Comparison of ENCODE assay signal across 8 cellular contexts in the genomic region with DNA sequence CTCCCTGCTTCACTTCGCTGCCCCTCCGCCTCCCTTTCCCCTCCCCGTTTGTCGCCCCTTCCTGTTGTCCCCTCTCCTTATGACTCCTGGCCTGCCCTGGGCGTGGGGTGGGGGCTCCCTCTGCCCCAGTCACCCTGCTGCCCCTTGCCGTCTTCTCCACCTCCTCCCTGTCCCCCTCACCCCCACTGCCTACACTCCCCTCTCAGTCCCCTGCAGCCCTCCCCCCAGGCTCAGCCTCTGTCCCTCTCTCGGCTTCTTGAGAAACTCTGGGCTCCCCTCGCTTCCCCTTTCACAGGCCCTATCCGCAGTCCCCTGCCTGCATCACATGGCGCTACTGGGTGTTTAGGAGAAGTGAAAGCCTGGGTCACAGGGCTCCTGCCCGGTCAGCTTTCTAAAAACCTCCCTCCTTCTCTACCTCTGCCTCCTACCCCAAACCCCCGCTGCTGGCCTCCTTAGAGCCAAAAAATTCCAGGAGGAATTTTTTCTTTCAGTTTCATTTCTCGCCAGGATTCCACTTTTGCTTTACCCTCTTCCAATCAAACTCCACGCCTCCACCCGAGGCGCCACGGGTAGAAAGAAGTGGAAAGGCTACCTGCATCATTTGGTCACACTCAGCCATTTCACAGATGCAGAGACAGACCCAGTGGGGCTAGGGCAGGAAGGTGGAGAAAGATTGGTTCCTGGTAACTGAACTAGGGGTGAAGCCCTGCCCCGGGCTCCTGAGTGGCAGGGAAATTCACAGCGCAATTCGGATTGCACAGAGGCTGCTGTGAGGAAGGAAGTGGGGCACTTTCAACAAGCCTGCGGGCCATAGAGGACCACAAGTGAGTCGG. TPM values are rescaled to one million over a fixed set of nuclear protein-coding genes. Genes with fewer than 3 reads are reported as not detected.
A peak's percentile ranks its signal among the peaks of the same experiment; 100 is the strongest.
DNase-seq lines count a peak whose midpoint lies in the region; ATAC-seq and TF ChIP-seq lines count a peak whose summit lies in the region.

Gene SLC15A3 (minus strand): TSS at position 268 of the 833 bp plus-strand sequence. CDS start 625 bp downstream, outside the sequence.

- intact Hi-C loops in left lung (cut with DNase I) = no loop called here

- peak within 1 kb of the TSS; percentile 36 to 64 for H3K4me3 ChIP-seq in left lung

- peaks cover 0 to 10% of the 10 kb centered on the region in 2 donors for H3K27me3 ChIP-seq in left lung

- H3K36me3 ChIP-seq in left lung = peaks cover 0 to 7% of the 10 kb centered on the region in 2 donors

- peak within 1 kb of the TSS; percentile 6 for H3K27ac Mint-ChIP-seq in central memory CD8-positive, alpha-beta T cell (ENCODE audit: low read depth)

- DNase-seq in activated CD8-positive, alpha-beta memory T cell treated with anti-CD3 and anti-CD28 coated beads for 24 hours = peak; percentile 68
- DNase-seq in activated CD8-positive, alpha-beta memory T cell treated with anti-CD3 and anti-CD28 coated beads, Interleukin-2, amount 50 U/mL, for 4 hours = no peak
- peak; percentile 60 for DNase-seq in RPMI7951 (ENCODE audit: low read depth)
- no peak for DNase-seq in central memory CD8-positive, alpha-beta T cell (ENCODE audit: low spot score in 2 of 2)
- peak; percentile 91 for DNase-seq in left lung
- DNase-seq in stimulated activated naive CD8-positive, alpha-beta T cell treated with anti-CD3 and anti-CD28 coated beads, Interleukin-15, Interleukin-2, amounts not matched to agents 100 U/mL and 50 U/mL, for 24 hours = peak; percentile 49
- DNase-seq in NCI-H187 (lab: John Stamatoyannopoulos, UW) = no peak

- H3K27ac ChIP-seq in left lung = peak within 1 kb of the TSS; percentile 92 to 96

- TF ChIP-seq CTCF in left lung (IDR thresholded peaks at IDR 0.05) = no peak

- no peaks in the 10 kb centered on the region for H3K9me3 ChIP-seq in left lung

- H3K4me3 Mint-ChIP-seq in central memory CD8-positive, alpha-beta T cell = peak within 1 kb of the TSS; percentile 68

- H3K9me3 Mint-ChIP-seq in central memory CD8-positive, alpha-beta T cell = no peaks in the 10 kb centered on the region

- peaks cover 13% of the 10 kb centered on the region for H3K4me1 Mint-ChIP-seq in central memory CD8-positive, alpha-beta T cell

- H3K4me1 ChIP-seq in left lung = peaks cover 3 to 70% of the 10 kb centered on the region in 2 donors

- ATAC-seq in HG02938 (IDR thresholded peaks at IDR 0.05; ENCODE audit: unreplicated experiment) (peak; percentile 70), left lung (peak; percentile 79)
- peak; percentile 63 for ATAC-seq in central memory CD8-positive, alpha-beta T cell (replicated peaks; ENCODE audit: extremely low read depth, poor library complexity, severe bottlenecking)
- peak; percentile 52 for ATAC-seq in stimulated activated naive CD8-positive, alpha-beta T cell treated with anti-CD3 and anti-CD28 coated beads, Interleukin-15, Interleukin-2, amounts not matched to agents 100 U/mL and 50 U/mL, for 24 hours

- peaks cover 40% of the 10 kb centered on the region for H3K27me3 Mint-ChIP-seq in central memory CD8-positive, alpha-beta T cell

- H3K36me3 Mint-ChIP-seq in central memory CD8-positive, alpha-beta T cell (ENCODE audit: insufficient read depth) = no peaks in the 10 kb centered on the region

RNA-seq across cellular contexts. Expression of gene SLC15A3, which starts in this region (rescaled TPM):
- 5.8 and 10.0 TPM in 2 replicates for total RNA-seq in RPMI7951 (2014; rRNA removed; shearing (Covaris generic))
- total RNA-seq in left lung = 10 to 100 TPM; 60.4 to 96.4 TPM

Comparison
In these comparisons a context has a peak if more than half of its experiments do, and no peak if none do; other contexts are left out.
1. DNase-seq: peak in activated CD8-positive, alpha-beta memory T cell treated with anti-CD3 and anti-CD28 coated beads for 24 hours (single experiment), RPMI7951 (single experiment), left lung (2 of 2) and stimulated activated naive CD8-positive, alpha-beta T cell treated with anti-CD3 and anti-CD28 coated beads, Interleukin-15, Interleukin-2, amounts not matched to agents 100 U/mL and 50 U/mL, for 24 hours (single experiment); none in activated CD8-positive, alpha-beta memory T cell treated with anti-CD3 and anti-CD28 coated beads, Interleukin-2, amount 50 U/mL, for 4 hours (single experiment), central memory CD8-positive, alpha-beta T cell (0 of 2) and NCI-H187 (0 of 2).
2. Peak in every context shown above with its lines, with median percentiles within 50 percentile points of each other: ATAC-seq.